ENCODE assay signal across 15 cellular contexts in the genomic region with DNA sequence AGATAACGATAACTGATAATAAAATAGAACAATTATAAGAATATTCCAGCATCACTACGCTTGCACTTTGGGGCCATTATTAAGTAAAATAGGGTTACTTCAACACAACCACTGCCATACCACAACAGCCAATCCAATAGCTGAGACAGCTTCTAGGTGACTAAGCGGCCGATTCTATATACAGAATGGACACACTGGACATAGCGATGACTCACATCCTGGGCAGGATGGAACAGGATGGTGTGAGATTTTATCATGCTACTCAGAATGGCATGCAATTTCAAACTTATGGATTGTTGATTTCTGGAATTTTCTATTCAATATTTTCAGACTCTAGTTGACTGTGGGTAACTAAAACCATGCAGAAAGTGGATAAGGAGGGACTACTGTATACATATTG.
DNase-seq lines count a peak whose midpoint lies in the region; ATAC-seq and TF ChIP-seq lines count a peak whose summit lies in the region.
"Had no signal": no experiment of that assay in that cellular context is flagged by ENCODE, and none has a peak within 500 bp of the region (broad histone marks: within the 10 kb centered on the region; RNA-seq: fewer than 3 reads in every experiment).

No MANE protein-coding gene starts in this region.

- peak overlapping the region; percentile 67 for H3K27ac ChIP-seq in brain microvascular endothelial cell
- H3K27ac ChIP-seq: BLaER1, neutrophil, stomach had no signal

- in situ Hi-C loops in brain microvascular endothelial cell (cut with HindIII; ENCODE audit: low pct_ligation_motif_present, low sequenced_read_pairs) = no loop called here

- CTCF ChIA-PET in GM10248 (lab: Yijun Ruan, JAX) = no interaction called here

- POLR2A ChIA-PET in GM10248 (lab: Yijun Ruan, JAX) = no interaction called here

- H3K4me3 ChIP-seq in brain microvascular endothelial cell (ENCODE audit: low read depth, low read length) (no peak overlapping the region), kidney epithelial cell (ENCODE audit: low read depth, low read length) (no peak overlapping the region)
- H3K4me3 ChIP-seq: BLaER1, stomach had no signal

- DNase-seq in AG08396 (ENCODE audit: low spot score) (peak; percentile 61), LHCN-M2 (ENCODE audit: low read depth) (peak; percentile 92), brain microvascular endothelial cell (peak; percentile 95), kidney epithelial cell (ENCODE audit: low read depth) (peak; percentile 55), NCI-H1092 treated with DMSO at 0.1 percent for 48 hours (lab: John Stamatoyannopoulos, UW) (no peak), GM10248 (ENCODE audit: extremely low spot score) (no peak), cerebellum (ENCODE audit: low spot score) (no peak)
- DNase-seq: activated CD4-positive, alpha-beta T cell treated with anti-CD3 and anti-CD28 coated beads, Interleukin-2, amount 50 U/mL, for 48 hours; MM.1S; NCI-H69; stimulated activated CD4-positive, alpha-beta T cell treated with anti-CD3 and anti-CD28 coated beads, Interleukin-4, amount 100 ng/mL, for 1 hour; stomach had no signal

- no peaks in the 10 kb centered on the region for H3K27me3 ChIP-seq in brain microvascular endothelial cell (replicated peaks)
- no peaks in the 10 kb centered on the region for H3K27me3 ChIP-seq in kidney epithelial cell (ENCODE audit: control insufficient read depth, insufficient read depth, low read length)
- H3K27me3 ChIP-seq: BLaER1, neutrophil, stomach had no signal

- TF ChIP-seq CTCF in brain microvascular endothelial cell (IDR thresholded peaks at IDR 0.05; ENCODE audit: low read depth, low read length, missing control alignments) = no peak
- TF ChIP-seq CTCF in kidney epithelial cell (IDR thresholded peaks at IDR 0.05; ENCODE audit: insufficient read depth, low read length, poor library complexity, severe bottlenecking) = no peak
- no peak for TF ChIP-seq CTCF in GM10248 (IDR thresholded peaks at IDR 0.05; ENCODE audit: control extremely low read depth, extremely low read depth, low read depth, missing control alignments)

- H3K36me3 ChIP-seq in brain microvascular endothelial cell (replicated peaks) (no peaks in the 10 kb centered on the region), kidney epithelial cell (ENCODE audit: control insufficient read depth, insufficient read depth, low read length) (no peaks in the 10 kb centered on the region)
- H3K36me3 ChIP-seq: BLaER1, neutrophil, stomach had no signal

- ATAC-seq in GM19351 (IDR thresholded peaks at IDR 0.05; ENCODE audit: unreplicated experiment) = no peak

Comparison
In these comparisons a context has a peak if more than half of its experiments do, and no peak if none do; other contexts are left out.
1. DNase-seq: peak in AG08396 (single experiment), LHCN-M2 (single experiment), brain microvascular endothelial cell (single experiment) and kidney epithelial cell (single experiment); none in NCI-H1092 treated with DMSO at 0.1 percent for 48 hours (single experiment), GM10248 (single experiment) and cerebellum (single experiment).